In the genomic region with DNA sequence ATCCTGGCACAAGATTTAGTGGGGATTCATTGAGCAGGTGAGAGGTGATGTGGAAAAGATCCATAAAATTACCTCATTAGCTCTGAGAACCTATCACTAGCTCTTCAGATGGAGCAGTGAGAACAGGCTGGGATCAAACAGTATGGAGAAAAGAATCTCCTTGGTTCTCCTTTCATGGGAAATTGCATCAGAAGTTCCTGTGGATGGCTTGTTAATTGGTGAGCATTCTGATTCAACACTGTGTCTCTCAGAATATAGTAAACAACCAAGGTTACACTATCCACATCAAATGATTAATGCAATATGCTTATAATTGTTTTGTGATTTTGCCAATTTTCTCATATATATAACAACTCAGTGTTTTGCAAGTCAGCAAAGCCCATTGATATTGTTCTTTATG, we compare ENCODE assay signal across 16 cellular contexts. TPM values are rescaled to one million over a fixed set of nuclear protein-coding genes. Genes with fewer than 3 reads are reported as not detected.
A peak's percentile ranks its signal among the peaks of the same experiment; 100 is the strongest.
DNase-seq lines count a peak whose midpoint lies in the region; TF ChIP-seq lines count a peak whose summit lies in the region.
"Had no signal": no experiment of that assay in that cellular context is flagged by ENCODE, and none has a peak within 500 bp of the region (broad histone marks: within the 10 kb centered on the region; RNA-seq: fewer than 3 reads in every experiment).

No MANE protein-coding gene starts in this region.

- H3K4me3 ChIP-seq in AG10803 (ENCODE audit: low read length) (no peak overlapping the region), adipocyte (ENCODE audit: low read length) (no peak overlapping the region), spleen (no peak overlapping the region), SJCRH30 (no peak overlapping the region)

- H3K27me3 ChIP-seq in adipocyte (replicated peaks; ENCODE audit: control insufficient read depth, insufficient read depth, low read length) (no peaks in the 10 kb centered on the region), spleen (replicated peaks in 1 of 7) (no peaks in the 10 kb centered on the region), SJCRH30 (no peaks in the 10 kb centered on the region)

- DNase-seq in AG10803 (ENCODE audit: low read depth) (peak; percentile 78), HCEC 1CT (peak; percentile 59), adipocyte (ENCODE audit: low read depth) (peak; percentile 37), fibroblast of peridontal ligament (ENCODE audit: extremely low read depth) (peak; percentile 44), NCI-H526 treated with DMSO at 0.1 percent for 48 hours (lab: John Stamatoyannopoulos, UW) (no peak), spleen (no peak), SJCRH30 (no peak), NCI-H1436 treated with DMSO at 0.1 percent for 48 hours (lab: John Stamatoyannopoulos, UW) (no peak)
- DNase-seq: AML-193; CD4-positive, alpha-beta memory T cell; KG1; MM.1S; NCI-H146; NCI-H2227 treated with DMSO at 0.1 percent for 48 hours; NCI-H526; SK-N-SH had no signal

- H3K36me3 ChIP-seq in adipocyte (ENCODE audit: control insufficient read depth, insufficient read depth, low read length, severe bottlenecking) (no peaks in the 10 kb centered on the region), spleen (no peaks in the 10 kb centered on the region), SJCRH30 (no peaks in the 10 kb centered on the region)

- no peak overlapping the region for H3K9ac ChIP-seq in adipocyte (ENCODE audit: low read length)
- H3K9ac ChIP-seq: SK-N-SH had no signal

- no peak for TF ChIP-seq POLR2A in spleen (IDR thresholded peaks at IDR 0.05)

- H3K4me1 ChIP-seq in adipocyte (ENCODE audit: control insufficient read depth, insufficient read depth, low read length), result peaks cover 20% of the 10 kb centered on the region
- peaks cover 32 to 65% (median 50%) of the 10 kb centered on the region in 6 donors for H3K4me1 ChIP-seq in spleen
- peaks cover 20% of the 10 kb centered on the region for H3K4me1 ChIP-seq in SJCRH30

- H3K27ac ChIP-seq in spleen (no peak overlapping the region), SJCRH30 (no peak overlapping the region)

- H3K9me3 ChIP-seq in adipocyte (ENCODE audit: control insufficient read depth, low read length), result no peaks in the 10 kb centered on the region
- no peaks in the 10 kb centered on the region for H3K9me3 ChIP-seq in spleen
- no peaks in the 10 kb centered on the region for H3K9me3 ChIP-seq in SJCRH30 (replicated peaks)
- H3K9me3 ChIP-seq: SK-N-SH had no signal

- TF ChIP-seq CTCF in AG10803 (conservative IDR thresholded peaks at IDR 0.05; ENCODE audit: low read length) (no peak), spleen (IDR thresholded peaks at IDR 0.05 in 8 of 11, conservative IDR thresholded peaks at IDR 0.05 in 3 of 11) (no peak)

- intact Hi-C loops in spleen (cut with DNase I; ENCODE audit: low total_unique reads), result no loop called here

RNA-seq across cellular contexts. Expression of a gene that starts 8.3 kb away (rescaled TPM):
- 100 to 1,000 TPM in 5 of 7 donors, 10 to 100 TPM in 2; 97.0 to 229 (median 116) TPM for total RNA-seq in spleen
- polyA plus RNA-seq in spleen, result 10 to 100 TPM; 28.5 to 41.1 (median 28.5) TPM
- 22.3 and 22.9 TPM in 2 replicates for total RNA-seq in SJCRH30 (2014; rRNA removed; shearing (Covaris generic))

Comparison
In these comparisons a context has a peak if more than half of its experiments do, and no peak if none do; other contexts are left out.
1. DNase-seq: peak in AG10803 (single experiment), HCEC 1CT (single experiment), adipocyte (single experiment) and fibroblast of peridontal ligament (single experiment); none in NCI-H526 treated with DMSO at 0.1 percent for 48 hours (single experiment), spleen (single experiment), SJCRH30 (0 of 2) and NCI-H1436 treated with DMSO at 0.1 percent for 48 hours (single experiment).